Comparison of ENCODE assay signal across 8 cellular contexts in the genomic region with DNA sequence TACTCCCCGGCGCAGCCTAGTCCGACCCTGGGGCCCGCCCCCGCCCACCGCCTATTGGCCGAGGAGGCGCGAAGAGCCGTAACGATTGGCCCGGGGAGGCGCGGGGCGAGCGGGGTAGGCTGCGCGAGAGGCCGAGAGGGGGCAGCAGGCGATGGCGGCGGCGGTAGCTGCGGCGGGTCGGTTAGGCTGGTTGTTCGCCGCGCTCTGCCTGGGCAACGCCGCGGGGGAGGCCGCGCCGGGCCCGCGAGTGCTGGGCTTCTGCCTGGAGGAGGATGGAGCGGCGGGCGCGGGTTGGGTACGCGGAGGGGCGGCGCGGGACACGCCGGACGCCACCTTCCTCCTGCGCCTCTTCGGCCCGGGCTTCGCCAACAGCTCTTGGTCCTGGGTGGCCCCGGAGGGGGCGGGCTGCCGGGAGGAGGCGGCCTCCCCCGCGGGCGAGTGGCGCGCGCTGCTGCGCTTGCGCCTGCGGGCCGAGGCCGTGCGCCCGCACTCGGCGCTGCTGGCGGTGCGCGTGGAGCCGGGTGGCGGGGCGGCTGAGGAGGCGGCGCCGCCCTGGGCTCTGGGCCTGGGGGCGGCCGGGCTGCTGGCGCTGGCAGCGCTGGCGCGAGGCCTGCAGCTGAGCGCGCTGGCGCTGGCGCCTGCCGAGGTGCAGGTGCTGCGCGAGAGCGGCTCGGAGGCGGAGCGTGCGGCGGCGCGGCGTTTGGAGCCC. TPM values are rescaled to one million over a fixed set of nuclear protein-coding genes. Genes with fewer than 3 reads are reported as not detected.
DNase-seq lines count a peak whose midpoint lies in the region; ATAC-seq, FAIRE-seq and TF ChIP-seq lines count a peak whose summit lies in the region.

Gene CNNM3, plus strand, starts transcription at position 142 of the 709 bp plus-strand sequence. Its CDS starts 10 bp downstream, at position 152.

- FAIRE-seq in GM12892 (lab: Jason Lieb, UNC), result peak; percentile 96

- no peaks in the 10 kb centered on the region for H3K27me3 Mint-ChIP-seq in type B pancreatic cell

- peak within 1 kb of the TSS; percentile 92 for H3K4me3 Mint-ChIP-seq in type B pancreatic cell

- no peaks in the 10 kb centered on the region for H3K36me3 ChIP-seq in cardiac muscle cell

- TF ChIP-seq POLR2A in GM12892 (IDR thresholded peaks at IDR 0.05; ENCODE audit: low read depth, low read length), result peak; percentile 56; the same call in 1 of the 2 replicates

- TF ChIP-seq CTCF in cardiac muscle cell (IDR thresholded peaks at IDR 0.05; ENCODE audit: low read depth, low read length) (peak; percentile 63), type B pancreatic cell (conservative IDR thresholded peaks at IDR 0.05) (peak; percentile 79)

- H3K27ac ChIP-seq in cardiac muscle cell, result peak within 1 kb of the TSS; percentile 54

- peaks cover 46% of the 10 kb centered on the region for H3K4me1 Mint-ChIP-seq in type B pancreatic cell (ENCODE audit: unreplicated experiment)

- H3K9me3 Mint-ChIP-seq in type B pancreatic cell, result no peaks in the 10 kb centered on the region

- H3K36me3 Mint-ChIP-seq in type B pancreatic cell, result peaks cover 20% of the 10 kb centered on the region

- peak; percentile 77 for ATAC-seq in HG02840 (IDR thresholded peaks at IDR 0.05; ENCODE audit: low FRiP score, unreplicated experiment)

- DNase-seq in GM12892 (ENCODE audit: insufficient read length), result peak; percentile 99
- peak; percentile 60 for DNase-seq in NCI-H1417 treated with DMSO at 0.1 percent for 48 hours (lab: John Stamatoyannopoulos, UW)
- DNase-seq in SW 1271 (lab: John Stamatoyannopoulos, UW), result peak; percentile 86 to 88
- peak; percentile 94 for DNase-seq in activated naive CD8-positive, alpha-beta T cell treated with anti-CD3 and anti-CD28 coated beads, Interleukin-2, amount 50 U/mL, for 16 hours (ENCODE audit: low read depth, low spot score)
- DNase-seq in cardiac muscle cell (ENCODE audit: low read depth in 1 of 2, low spot score in 1 of 2), result peak; percentile 95 to 96
- peak; percentile 93 for DNase-seq in pons (ENCODE audit: low spot score)
- DNase-seq in type B pancreatic cell (ENCODE audit: extremely low spot score, unreplicated experiment), result peak; percentile 99

- no peaks in the 10 kb centered on the region for H3K9me3 ChIP-seq in cardiac muscle cell (ENCODE audit: low read depth)

- H3K27me3 ChIP-seq in cardiac muscle cell, result no peaks in the 10 kb centered on the region

- H3K4me3 ChIP-seq in cardiac muscle cell, result peak within 1 kb of the TSS; percentile 59

- H3K27ac Mint-ChIP-seq in type B pancreatic cell, result peak within 1 kb of the TSS; percentile 80

- peaks cover 51% of the 10 kb centered on the region for H3K4me1 ChIP-seq in cardiac muscle cell (ENCODE audit: low read depth)

RNA-seq across cellular contexts. Expression of gene CNNM3, which starts in this region (rescaled TPM):
- polyA plus RNA-seq in GM12892 (2012; ENCODE audit: missing spikeins), result 5.3 TPM
- 15.2 and 18.9 TPM in 2 replicates for total RNA-seq in cardiac muscle cell
- 37.6 and 46.6 TPM in 2 replicates for polyA plus RNA-seq in cardiac muscle cell
- total RNA-seq in type B pancreatic cell (ENCODE audit: low replicate concordance), result 28.3 and 30.8 TPM in 2 replicates

Comparison
In these comparisons a context has a peak if more than half of its experiments do, and no peak if none do; other contexts are left out.
1. Peak in every context shown above with its lines: DNase-seq, ATAC-seq, H3K4me3 ChIP-seq and H3K27ac ChIP-seq.